16 cellular contexts compared by ENCODE assay signal in genomic region chr1:206680279-206680678, GRCh38. TPM values are rescaled to one million over a fixed set of nuclear protein-coding genes. Genes with fewer than 3 reads are reported as not detected.
A peak's percentile ranks its signal among the peaks of the same experiment; 100 is the strongest.
DNase-seq lines count a peak whose midpoint lies in the region; ATAC-seq and TF ChIP-seq lines count a peak whose summit lies in the region.
"Had no signal": no experiment of that assay in that cellular context is flagged by ENCODE, and none has a peak within 500 bp of the region (broad histone marks: within the 10 kb centered on the region; RNA-seq: fewer than 3 reads in every experiment).

No MANE protein-coding gene starts in this region.

- WGBS in sigmoid colon, 2 donors = 77 to 84% methylated on average over 4 of the region's 4 CpGs
- WGBS in mesenchymal stem cell = 100% methylated on average over 3 of the region's 4 CpGs

- H3K23ac ChIP-seq in mesenchymal stem cell (ENCODE audit: low read length in 2 of 2) = no peak overlapping the region

- no peak overlapping the region for H3K4me2 ChIP-seq in mesenchymal stem cell (ENCODE audit: low read length, poor library complexity, severe bottlenecking)

- TF ChIP-seq EP300 in sigmoid colon (IDR thresholded peaks at IDR 0.05) = no peak

- no peaks in the 10 kb centered on the region for H3K36me3 Mint-ChIP-seq in activated CD4-positive, alpha-beta memory T cell treated with anti-CD3 and anti-CD28 coated beads for 36 hours
- H3K36me3 Mint-ChIP-seq in activated CD4-positive, alpha-beta memory T cell treated with anti-CD3 and anti-CD28 coated beads, Interleukin-2, amount 10 ng/mL, durations not matched to agents 7 days and 5 days (ENCODE audit: low read depth) = no peaks in the 10 kb centered on the region
- H3K36me3 Mint-ChIP-seq in activated B cell treated with CpG ODN at 0.5 μM for 24 hours (ENCODE audit: low read depth) (peaks cover 1% of the 10 kb centered on the region), osteocyte (ENCODE audit: unreplicated experiment) (peaks cover 2% of the 10 kb centered on the region)
- H3K36me3 Mint-ChIP-seq: type B pancreatic cell had no signal

- H3K4me3 Mint-ChIP-seq in activated CD4-positive, alpha-beta memory T cell treated with anti-CD3 and anti-CD28 coated beads for 36 hours = peak overlapping the region; percentile 2
- H3K4me3 Mint-ChIP-seq in activated CD4-positive, alpha-beta memory T cell treated with anti-CD3 and anti-CD28 coated beads, Interleukin-2, amount 10 ng/mL, durations not matched to agents 7 days and 5 days = no peak overlapping the region
- H3K4me3 Mint-ChIP-seq in activated B cell treated with CpG ODN at 0.5 μM for 24 hours = peak overlapping the region; percentile 78
- no peak overlapping the region for H3K4me3 Mint-ChIP-seq in osteocyte (ENCODE audit: unreplicated experiment)
- H3K4me3 Mint-ChIP-seq: type B pancreatic cell had no signal

- H3K36me3 ChIP-seq in sigmoid colon (no peaks in the 10 kb centered on the region), mesenchymal stem cell (ENCODE audit: control insufficient read depth in 1 of 2, insufficient read depth in 2 of 2, low read depth in 1 of 2, low read length in 2 of 2) (no peaks in the 10 kb centered on the region)
- H3K36me3 ChIP-seq: gastroesophageal sphincter, SJCRH30 had no signal

- H3K27me3 Mint-ChIP-seq in activated CD4-positive, alpha-beta memory T cell treated with anti-CD3 and anti-CD28 coated beads for 36 hours = peaks cover 1% of the 10 kb centered on the region
- H3K27me3 Mint-ChIP-seq in activated CD4-positive, alpha-beta memory T cell treated with anti-CD3 and anti-CD28 coated beads, Interleukin-2, amount 10 ng/mL, durations not matched to agents 7 days and 5 days = peaks cover 4% of the 10 kb centered on the region
- no peaks in the 10 kb centered on the region for H3K27me3 Mint-ChIP-seq in activated B cell treated with CpG ODN at 0.5 μM for 24 hours
- peaks cover 37% of the 10 kb centered on the region for H3K27me3 Mint-ChIP-seq in osteocyte (ENCODE audit: unreplicated experiment)

- no peak overlapping the region for H2BK15ac ChIP-seq in mesenchymal stem cell (ENCODE audit: low read depth, poor library complexity, severe bottlenecking)

- no peak overlapping the region for H3K18ac ChIP-seq in mesenchymal stem cell (ENCODE audit: low read depth in 1 of 2, low read length in 2 of 2)

- H4K8ac ChIP-seq in mesenchymal stem cell (ENCODE audit: low read length) = no peak overlapping the region

- intact Hi-C loops in activated CD4-positive, alpha-beta memory T cell treated with anti-CD3 and anti-CD28 coated beads for 36 hours (cut with micrococcal nuclease) = loop anchor here (5.0 kb wide), 2 partner anchors 37 to 173 kb away; partner anchors contain the start of gene RASSF5
- intact Hi-C loops in activated B cell treated with CpG ODN at 0.5 μM for 24 hours (cut with micrococcal nuclease) (loop anchor here (10.0 kb wide), 1 partner anchor 735 kb away; no protein-coding TSS in a partner anchor), sigmoid colon (cut with DNase I) (no loop called here)

- CTCF ChIA-PET in activated CD4-positive, alpha-beta memory T cell treated with anti-CD3 and anti-CD28 coated beads for 36 hours (lab: Charles Lee) = interaction anchor here (1.0 to 2.2 kb wide), 6 partner anchors 17 to 301 kb away, joined by 3 to 16 read pairs (median 4); partner anchors contain the start of gene EIF2D
- CTCF ChIA-PET in activated CD4-positive, alpha-beta memory T cell treated with anti-CD3 and anti-CD28 coated beads, Interleukin-2, amount 10 ng/mL, durations not matched to agents 7 days and 5 days (lab: Charles Lee) = interaction anchor here (0.6 to 2.0 kb wide), 4 partner anchors 13 to 137 kb away, joined by 3 to 5 read pairs (median 4); no protein-coding TSS in a partner anchor
- CTCF ChIA-PET in HEK293T (lab: Yijun Ruan, JAX) = no interaction called here
- CTCF ChIA-PET in activated B cell treated with CpG ODN at 0.5 μM for 24 hours (lab: Charles Lee) = interaction anchor here (1.0 to 1.9 kb wide), 4 partner anchors 33 to 128 kb away, joined by 3 to 5 read pairs (median 4); no protein-coding TSS in a partner anchor

- H3K9me3 ChIP-seq in sigmoid colon (no peaks in the 10 kb centered on the region), mesenchymal stem cell (ENCODE audit: control insufficient read depth, low read length) (no peaks in the 10 kb centered on the region)
- H3K9me3 ChIP-seq: gastroesophageal sphincter, SJCRH30 had no signal

- H3K27ac ChIP-seq in sigmoid colon = no peak overlapping the region
- H3K27ac ChIP-seq in mesenchymal stem cell (ENCODE audit: low read length, poor library complexity, severe bottlenecking) = no peak overlapping the region
- H3K27ac ChIP-seq: C4-2B, gastroesophageal sphincter, SJCRH30 had no signal

- peaks cover 40% of the 10 kb centered on the region for H3K4me1 Mint-ChIP-seq in activated CD4-positive, alpha-beta memory T cell treated with anti-CD3 and anti-CD28 coated beads for 36 hours (ENCODE audit: low read depth)
- H3K4me1 Mint-ChIP-seq in activated CD4-positive, alpha-beta memory T cell treated with anti-CD3 and anti-CD28 coated beads, Interleukin-2, amount 10 ng/mL, durations not matched to agents 7 days and 5 days = peaks cover 29% of the 10 kb centered on the region
- peaks cover 73% of the 10 kb centered on the region for H3K4me1 Mint-ChIP-seq in activated B cell treated with CpG ODN at 0.5 μM for 24 hours
- H3K4me1 Mint-ChIP-seq in osteocyte (ENCODE audit: unreplicated experiment) = peaks cover 11% of the 10 kb centered on the region

- no peak overlapping the region for H2AK5ac ChIP-seq in mesenchymal stem cell (ENCODE audit: low read length, severe bottlenecking)

- TF ChIP-seq CTCF in activated B cell treated with CpG ODN at 0.5 μM for 24 hours (IDR thresholded peaks at IDR 0.05) (no peak), sigmoid colon (IDR thresholded peaks at IDR 0.05) (no peak), osteocyte (IDR thresholded peaks at IDR 0.05) (no peak)

- H3K4me1 ChIP-seq in sigmoid colon (peaks cover 0 to 24% (median 14%) of the 10 kb centered on the region in 4 donors), mesenchymal stem cell (ENCODE audit: control insufficient read depth, insufficient read depth, low read depth, low read length) (peaks cover 4% of the 10 kb centered on the region)

- H3K9ac ChIP-seq in mesenchymal stem cell (ENCODE audit: low read length) = no peak overlapping the region

- no peak overlapping the region for H2BK12ac ChIP-seq in mesenchymal stem cell (ENCODE audit: low read length in 2 of 2)

- ATAC-seq in activated B cell treated with CpG ODN at 0.5 μM for 24 hours (ENCODE audit: low read depth) = no peak
- ATAC-seq: gastroesophageal sphincter, HCT116, left lobe of liver had no signal

- no peak for TF ChIP-seq POLR2A in sigmoid colon (IDR thresholded peaks at IDR 0.05)

- no peak for DNase-seq in activated CD4-positive, alpha-beta memory T cell treated with anti-CD3 and anti-CD28 coated beads for 36 hours
- no peak for DNase-seq in activated CD4-positive, alpha-beta memory T cell treated with anti-CD3 and anti-CD28 coated beads, Interleukin-2, amount 10 ng/mL, durations not matched to agents 7 days and 5 days
- DNase-seq in HEK293T (ENCODE audit: extremely low spot score) (no peak), activated B cell treated with CpG ODN at 0.5 μM for 24 hours (no peak), sigmoid colon (peak; percentile 47), NCI-H1694 (lab: John Stamatoyannopoulos, UW) (no peak), mesenchymal stem cell (no peak), osteocyte (ENCODE audit: extremely low spot score, unreplicated experiment) (no peak)
- DNase-seq: activated CD4-positive, alpha-beta T cell treated with anti-CD3 and anti-CD28 coated beads for 1 hour; NCI-H446 treated with DMSO at 0.1 percent for 48 hours; SJCRH30 had no signal

- H4K91ac ChIP-seq in mesenchymal stem cell (ENCODE audit: low read length) = no peak overlapping the region

- POLR2A ChIA-PET in activated CD4-positive, alpha-beta memory T cell treated with anti-CD3 and anti-CD28 coated beads for 36 hours (lab: Charles Lee) = interaction anchor here (1.0 kb wide), 1 partner anchor 16 kb away, joined by 3 read pairs; no protein-coding TSS in a partner anchor
- POLR2A ChIA-PET in activated CD4-positive, alpha-beta memory T cell treated with anti-CD3 and anti-CD28 coated beads, Interleukin-2, amount 10 ng/mL, durations not matched to agents 7 days and 5 days (lab: Charles Lee) = interaction anchor here (1.0 kb wide), 1 partner anchor 9 kb away, joined by 3 read pairs; no protein-coding TSS in a partner anchor
- POLR2A ChIA-PET in HEK293T (lab: Yijun Ruan, JAX) = no interaction called here
- POLR2A ChIA-PET in activated B cell treated with CpG ODN at 0.5 μM for 24 hours (lab: Charles Lee) = interaction anchor here (0.5 to 1.4 kb wide), 11 partner anchors 30 to 1144 kb away, joined by 3 to 10 read pairs (median 3); partner anchors contain the start of genes DYRK3, EIF2D and FCMR

- no peaks in the 10 kb centered on the region for H3K9me3 Mint-ChIP-seq in activated CD4-positive, alpha-beta memory T cell treated with anti-CD3 and anti-CD28 coated beads for 36 hours
- no peaks in the 10 kb centered on the region for H3K9me3 Mint-ChIP-seq in activated CD4-positive, alpha-beta memory T cell treated with anti-CD3 and anti-CD28 coated beads, Interleukin-2, amount 10 ng/mL, durations not matched to agents 7 days and 5 days
- H3K9me3 Mint-ChIP-seq in activated B cell treated with CpG ODN at 0.5 μM for 24 hours (no peaks in the 10 kb centered on the region), osteocyte (ENCODE audit: unreplicated experiment) (no peaks in the 10 kb centered on the region)
- H3K9me3 Mint-ChIP-seq: type B pancreatic cell had no signal

- peak overlapping the region; percentile 38 for H3K27ac Mint-ChIP-seq in activated CD4-positive, alpha-beta memory T cell treated with anti-CD3 and anti-CD28 coated beads for 36 hours
- no peak overlapping the region for H3K27ac Mint-ChIP-seq in activated CD4-positive, alpha-beta memory T cell treated with anti-CD3 and anti-CD28 coated beads, Interleukin-2, amount 10 ng/mL, durations not matched to agents 7 days and 5 days
- peak overlapping the region; percentile 95 for H3K27ac Mint-ChIP-seq in activated B cell treated with CpG ODN at 0.5 μM for 24 hours
- no peak overlapping the region for H3K27ac Mint-ChIP-seq in osteocyte (ENCODE audit: unreplicated experiment)
- H3K27ac Mint-ChIP-seq: type B pancreatic cell had no signal

- no peak overlapping the region for H3K14ac ChIP-seq in mesenchymal stem cell (ENCODE audit: low read length in 2 of 2)

- no peaks in the 10 kb centered on the region for H3K27me3 ChIP-seq in sigmoid colon
- peaks cover 0 to 10% of the 10 kb centered on the region in 2 experiments for H3K27me3 ChIP-seq in mesenchymal stem cell (ENCODE audit: control insufficient read depth in 1 of 2, insufficient read depth in 1 of 2, low read length in 2 of 2)
- H3K27me3 ChIP-seq: gastroesophageal sphincter, SJCRH30 had no signal

- H3K4me3 ChIP-seq in sigmoid colon (no peak overlapping the region), mesenchymal stem cell (ENCODE audit: insufficient read depth in 1 of 2, low read depth in 1 of 2, low read length in 2 of 2) (no peak overlapping the region)
- H3K4me3 ChIP-seq: gastroesophageal sphincter, SJCRH30 had no signal

- no peak overlapping the region for H2AFZ ChIP-seq in mesenchymal stem cell (ENCODE audit: low read depth, low read length)

- peaks cover 2% of the 10 kb centered on the region for H3K79me1 ChIP-seq in mesenchymal stem cell (replicated peaks; ENCODE audit: low read length, poor library complexity, severe bottlenecking)

- no peak overlapping the region for H3K4ac ChIP-seq in mesenchymal stem cell (ENCODE audit: low read depth in 1 of 2, low read length in 2 of 2)

- no peak overlapping the region for H2BK5ac ChIP-seq in mesenchymal stem cell (ENCODE audit: low read depth, low read length, poor library complexity, severe bottlenecking)

- no peak overlapping the region for H2BK120ac ChIP-seq in mesenchymal stem cell (ENCODE audit: low read depth, low read length)

RNA-seq across cellular contexts. Expression of gene MAPKAPK2, which starts 4.4 kb away (rescaled TPM):
- total RNA-seq in activated CD4-positive, alpha-beta memory T cell treated with anti-CD3 and anti-CD28 coated beads for 36 hours = 10 to 100 TPM; 96.9 to 97.4 TPM
- total RNA-seq in activated CD4-positive, alpha-beta memory T cell treated with anti-CD3 and anti-CD28 coated beads, Interleukin-2, amount 10 ng/mL, durations not matched to agents 7 days and 5 days = 10 to 100 TPM; 89.1 to 95.2 TPM
- total RNA-seq in activated B cell treated with CpG ODN at 0.5 μM for 24 hours = 71.2 and 72.1 TPM in 2 replicates
- 10 to 100 TPM; 32.1 to 61.4 (median 40.5) TPM for total RNA-seq in sigmoid colon
- polyA plus RNA-seq in sigmoid colon = 10 to 100 TPM; 37.8 to 55.5 (median 39.3) TPM
- polyA plus RNA-seq in mesenchymal stem cell (2013, experiment 1 of 2) = 73.7 TPM
- polyA plus RNA-seq in mesenchymal stem cell (2013, experiment 2 of 2) = 75.7 TPM
- 62.4 and 67.5 TPM in 2 replicates for total RNA-seq in osteocyte

RNA-seq across cellular contexts. Expression of gene DYRK3, which starts 44.9 kb away (rescaled TPM):
- 10 to 100 TPM; 10.1 to 11.4 TPM for total RNA-seq in activated CD4-positive, alpha-beta memory T cell treated with anti-CD3 and anti-CD28 coated beads for 36 hours
- total RNA-seq in activated CD4-positive, alpha-beta memory T cell treated with anti-CD3 and anti-CD28 coated beads, Interleukin-2, amount 10 ng/mL, durations not matched to agents 7 days and 5 days = 1 to 10 TPM; 8.8 to 9.2 TPM
- total RNA-seq in activated B cell treated with CpG ODN at 0.5 μM for 24 hours (0.33 and 0.37 TPM in 2 replicates), sigmoid colon (1 to 10 TPM; 3.2 to 7.8 (median 6.2) TPM), osteocyte (1.7 and 2.1 TPM in 2 replicates)
- polyA plus RNA-seq in sigmoid colon = 1 to 10 TPM in 1 of 3 donors, under 1 TPM in 2; 0.60 to 1.3 (median 0.92) TPM
- 12.2 TPM for polyA plus RNA-seq in mesenchymal stem cell (2013, experiment 1 of 2)
- 12.4 TPM for polyA plus RNA-seq in mesenchymal stem cell (2013, experiment 2 of 2)

Comparison
In these comparisons a context has a peak if more than half of its experiments do, and no peak if none do; other contexts are left out.
1. H3K27ac Mint-ChIP-seq: peak in activated CD4-positive, alpha-beta memory T cell treated with anti-CD3 and anti-CD28 coated beads for 36 hours (single experiment) and activated B cell treated with CpG ODN at 0.5 μM for 24 hours (single experiment); none in activated CD4-positive, alpha-beta memory T cell treated with anti-CD3 and anti-CD28 coated beads, Interleukin-2, amount 10 ng/mL, durations not matched to agents 7 days and 5 days (single experiment) and osteocyte (single experiment).
2. H3K4me3 Mint-ChIP-seq: peak in activated CD4-positive, alpha-beta memory T cell treated with anti-CD3 and anti-CD28 coated beads for 36 hours (single experiment) and activated B cell treated with CpG ODN at 0.5 μM for 24 hours (single experiment); none in activated CD4-positive, alpha-beta memory T cell treated with anti-CD3 and anti-CD28 coated beads, Interleukin-2, amount 10 ng/mL, durations not matched to agents 7 days and 5 days (single experiment) and osteocyte (single experiment).